In the genomic region with DNA sequence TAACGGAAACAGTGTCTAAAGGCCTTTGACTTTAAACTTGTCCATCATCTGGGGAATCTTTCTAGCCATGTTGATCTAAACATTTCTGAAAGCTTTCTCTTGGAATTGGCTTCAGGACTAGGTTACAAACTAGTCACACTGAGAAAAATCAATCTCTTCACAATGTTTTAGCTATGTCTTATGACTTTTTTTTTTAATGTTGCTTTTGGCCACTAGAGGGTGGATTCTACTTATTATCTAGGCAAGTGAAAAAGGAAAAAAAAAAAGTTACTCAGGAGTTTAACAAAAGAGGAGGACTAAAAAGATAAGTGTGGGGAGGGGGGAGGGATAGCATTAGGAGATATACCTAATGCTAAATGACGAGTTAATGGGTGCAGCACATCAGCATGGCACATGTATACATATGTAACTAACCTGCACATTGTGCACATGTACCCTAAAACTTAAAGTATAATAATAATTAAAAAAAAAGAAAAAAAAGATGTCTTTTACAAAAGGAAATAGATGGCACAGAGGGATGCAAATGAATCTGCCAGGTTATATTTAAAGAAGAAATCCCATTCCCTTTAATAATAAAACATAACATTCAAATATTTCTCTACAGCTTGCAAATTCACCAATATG, we compare ENCODE assay signal across 10 cellular contexts.
DNase-seq lines count a peak whose midpoint lies in the region; ATAC-seq, FAIRE-seq and TF ChIP-seq lines count a peak whose summit lies in the region.
"Had no signal": no experiment of that assay in that cellular context is flagged by ENCODE, and none has a peak within 500 bp of the region (broad histone marks: within the 10 kb centered on the region; RNA-seq: fewer than 3 reads in every experiment).

No MANE protein-coding gene starts in this region.

- H3K4me3 ChIP-seq in bronchial epithelial cell (ENCODE audit: low read depth, low read length), result no peak overlapping the region
- H3K4me3 ChIP-seq: skin epidermis had no signal

- H3K36me3 Mint-ChIP-seq in mesothelial cell of epicardium, result no peaks in the 10 kb centered on the region
- H3K36me3 Mint-ChIP-seq in activated T-cell treated with anti-CD3 and anti-CD28 coated beads, Interleukin-2, amount 50 U/mL, for 72 hours (ENCODE audit: insufficient read depth in 2 of 2), result no peaks in the 10 kb centered on the region

- no peak for FAIRE-seq in bronchial epithelial cell (lab: Jason Lieb, UNC)

- H3K27me3 ChIP-seq in bronchial epithelial cell (ENCODE audit: control insufficient read depth, insufficient read depth, low read length), result no peaks in the 10 kb centered on the region

- no peaks in the 10 kb centered on the region for H3K36me3 ChIP-seq in bronchial epithelial cell (ENCODE audit: control insufficient read depth, insufficient read depth, low read length)

- ATAC-seq in GM18502 (IDR thresholded peaks at IDR 0.05; ENCODE audit: poor library complexity, unreplicated experiment), result no peak
- no peak for ATAC-seq in GM18519 (IDR thresholded peaks at IDR 0.05; ENCODE audit: low FRiP score, unreplicated experiment)
- ATAC-seq in activated T-cell treated with anti-CD3 and anti-CD28 coated beads, Interleukin-2, amount 50 U/mL, for 72 hours (replicated peaks in 1 of 2), result no peak

- no peaks in the 10 kb centered on the region for H3K4me1 Mint-ChIP-seq in mesothelial cell of epicardium
- no peaks in the 10 kb centered on the region for H3K4me1 Mint-ChIP-seq in activated T-cell treated with anti-CD3 and anti-CD28 coated beads, Interleukin-2, amount 50 U/mL, for 72 hours (ENCODE audit: low read depth)
- H3K4me1 Mint-ChIP-seq: B cell had no signal

- H3K9me3 Mint-ChIP-seq in mesothelial cell of epicardium, result peaks cover 4% of the 10 kb centered on the region
- H3K9me3 Mint-ChIP-seq in activated T-cell treated with anti-CD3 and anti-CD28 coated beads, Interleukin-2, amount 50 U/mL, for 72 hours, result no peaks in the 10 kb centered on the region

- peak; percentile 33 for TF ChIP-seq CTCF in bronchial epithelial cell (IDR thresholded peaks at IDR 0.05; ENCODE audit: insufficient read depth, low read length, severe bottlenecking)
- peak; percentile 80 for TF ChIP-seq CTCF in mesothelial cell of epicardium (IDR thresholded peaks at IDR 0.05; ENCODE audit: unreplicated experiment)

- H3K4me3 Mint-ChIP-seq in mesothelial cell of epicardium, result no peak overlapping the region
- H3K4me3 Mint-ChIP-seq in activated T-cell treated with anti-CD3 and anti-CD28 coated beads, Interleukin-2, amount 50 U/mL, for 72 hours, result no peak overlapping the region
- H3K4me3 Mint-ChIP-seq: B cell had no signal

- DNase-seq in DMS153 (lab: John Stamatoyannopoulos, UW) (peak; percentile 60), DMS153 treated with DMSO at 0.1 percent for 48 hours (lab: John Stamatoyannopoulos, UW; ENCODE audit: unreplicated experiment) (no peak), NCI-H1694 treated with DMSO at 0.1 percent for 48 hours (lab: John Stamatoyannopoulos, UW) (peak; percentile 10), bronchial epithelial cell (ENCODE audit: low read depth) (peak; percentile 71), mesothelial cell of epicardium (ENCODE audit: low spot score in 2 of 2, unreplicated experiment in 2 of 2) (no peak)
- no peak for DNase-seq in activated T-cell treated with anti-CD3 and anti-CD28 coated beads, Interleukin-2, amount 50 U/mL, for 72 hours

- peaks cover 4% of the 10 kb centered on the region for H3K27me3 Mint-ChIP-seq in mesothelial cell of epicardium (ENCODE audit: low read depth)
- peaks cover 12% of the 10 kb centered on the region for H3K27me3 Mint-ChIP-seq in activated T-cell treated with anti-CD3 and anti-CD28 coated beads, Interleukin-2, amount 50 U/mL, for 72 hours (ENCODE audit: low read depth)

- H3K27ac Mint-ChIP-seq in mesothelial cell of epicardium, result no peak overlapping the region
- no peak overlapping the region for H3K27ac Mint-ChIP-seq in activated T-cell treated with anti-CD3 and anti-CD28 coated beads, Interleukin-2, amount 50 U/mL, for 72 hours
- H3K27ac Mint-ChIP-seq: B cell had no signal

Comparison
In these comparisons a context has a peak if more than half of its experiments do, and no peak if none do; other contexts are left out.
1. DNase-seq: peak in DMS153 (single experiment), NCI-H1694 treated with DMSO at 0.1 percent for 48 hours (single experiment) and bronchial epithelial cell (single experiment); none in DMS153 treated with DMSO at 0.1 percent for 48 hours (single experiment), mesothelial cell of epicardium (0 of 2) and activated T-cell treated with anti-CD3 and anti-CD28 coated beads, Interleukin-2, amount 50 U/mL, for 72 hours (0 of 2).